Comparison of ENCODE assay signal across 8 cellular contexts in the genomic region with DNA sequence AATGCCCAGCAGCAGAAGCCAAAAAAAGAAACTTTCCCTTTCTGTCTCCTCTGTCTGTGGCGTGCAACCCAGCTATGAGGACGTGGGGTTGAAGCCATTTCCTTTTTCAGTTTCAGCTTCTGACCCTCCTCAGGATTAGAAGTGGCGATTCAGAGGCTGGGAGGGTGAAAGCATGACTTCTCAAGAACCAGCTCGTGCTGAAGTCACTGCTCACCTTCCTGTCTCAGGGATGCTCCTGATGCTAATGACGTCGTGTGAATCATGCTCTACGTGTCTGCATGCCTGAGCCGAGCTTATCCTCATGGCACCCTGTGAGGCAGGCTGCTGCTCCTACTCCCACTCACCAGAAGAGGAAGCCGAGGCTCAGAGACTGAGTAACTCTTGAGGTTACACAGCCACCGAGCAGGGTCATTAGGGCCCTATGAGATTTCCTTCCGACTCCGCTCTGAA. TPM values are rescaled to one million over a fixed set of nuclear protein-coding genes. Genes with fewer than 3 reads are reported as not detected.
DNase-seq lines count a peak whose midpoint lies in the region; ATAC-seq and TF ChIP-seq lines count a peak whose summit lies in the region.

No MANE protein-coding gene starts in this region.

- no peak overlapping the region for H3K27ac ChIP-seq in upper lobe of right lung

- H3K4me3 ChIP-seq in fibroblast of mammary gland (ENCODE audit: control insufficient read depth, low read depth, low read length) (no peak overlapping the region), upper lobe of right lung (peak overlapping the region; percentile 4)

- intact Hi-C loops in upper lobe of right lung (cut with DNase I): no loop called here

- TF ChIP-seq CTCF in fibroblast of mammary gland (conservative IDR thresholded peaks at IDR 0.05; ENCODE audit: control insufficient read depth, insufficient read depth, low read depth, low read length) (no peak), upper lobe of right lung (IDR thresholded peaks at IDR 0.05) (no peak)

- ATAC-seq in GM18499 (IDR thresholded peaks at IDR 0.05; ENCODE audit: insufficient read depth, unreplicated experiment): peak; percentile 55
- ATAC-seq in HG02610 (IDR thresholded peaks at IDR 0.05; ENCODE audit: unreplicated experiment): peak; percentile 84
- peak; percentile 97 for ATAC-seq in upper lobe of right lung

- peaks cover 10% of the 10 kb centered on the region for H3K27me3 ChIP-seq in upper lobe of right lung

- DNase-seq in A172 (ENCODE audit: low spot score) (peak; percentile 73), NOMO-1 (lab: John Stamatoyannopoulos, UW; ENCODE audit: unreplicated experiment in 2 of 2) (peak; percentile 79 to 85), fibroblast of mammary gland (ENCODE audit: low read depth) (peak; percentile 94), upper lobe of right lung (peak; percentile 70), midbrain (lab: John Stamatoyannopoulos, UW) (no peak), DMS114 treated with DMSO at 0.1 percent for 48 hours (lab: John Stamatoyannopoulos, UW; ENCODE audit: unreplicated experiment) (no peak)

- H3K4me1 ChIP-seq in upper lobe of right lung: peaks cover 4% of the 10 kb centered on the region

- H3K9me3 ChIP-seq in upper lobe of right lung: no peaks in the 10 kb centered on the region

- H3K36me3 ChIP-seq in upper lobe of right lung: no peaks in the 10 kb centered on the region

RNA-seq across cellular contexts. Expression of gene LPO, which starts 5.7 kb away (rescaled TPM):
- total RNA-seq in A172 (2014; rRNA removed; shearing (Covaris generic)): not detected in 2 replicates
- not detected for total RNA-seq in upper lobe of right lung

RNA-seq across cellular contexts. Expression of gene MKS1, which starts 13.7 kb away (rescaled TPM):
- 10.3 and 16.1 TPM in 2 replicates for total RNA-seq in A172 (2014; rRNA removed; shearing (Covaris generic))
- total RNA-seq in upper lobe of right lung: 15.9 TPM

RNA-seq across cellular contexts. Expression of gene EPX, which starts 40.2 kb away (rescaled TPM):
- total RNA-seq in A172 (2014; rRNA removed; shearing (Covaris generic)): not detected in 2 replicates
- total RNA-seq in upper lobe of right lung: not detected

RNA-seq across cellular contexts. Expression of gene MPO, which starts 48.0 kb away (rescaled TPM):
- not detected in 2 replicates for total RNA-seq in A172 (2014; rRNA removed; shearing (Covaris generic))
- total RNA-seq in upper lobe of right lung: 0.35 TPM

Comparison
In these comparisons a context has a peak if more than half of its experiments do, and no peak if none do; other contexts are left out.
1. DNase-seq: peak in A172 (single experiment), NOMO-1 (2 of 2), fibroblast of mammary gland (single experiment) and upper lobe of right lung (single experiment); none in midbrain (single experiment) and DMS114 treated with DMSO at 0.1 percent for 48 hours (single experiment).
2. Peak in every context shown above with its lines, with median percentiles within 50 percentile points of each other: ATAC-seq.